8 cellular contexts compared by ENCODE assay signal in genomic region chrX:15789979-15790765, GRCh38. TPM values are rescaled to one million over a fixed set of nuclear protein-coding genes. Genes with fewer than 3 reads are reported as not detected.
DNase-seq lines count a peak whose midpoint lies in the region; ATAC-seq and TF ChIP-seq lines count a peak whose summit lies in the region.

Gene ZRSR2, plus strand, starts transcription at chrX:15790484. Its CDS starts 12 bp downstream, at chrX:15790496.

- H3K27me3 ChIP-seq in HL-60 (ENCODE audit: insufficient read depth, poor library complexity, severe bottlenecking), result no peaks in the 10 kb centered on the region
- H3K27me3 ChIP-seq in endocrine pancreas (ENCODE audit: control insufficient read depth, insufficient read depth, low read length), result no peaks in the 10 kb centered on the region

- H3K4me1 ChIP-seq in endocrine pancreas (ENCODE audit: control insufficient read depth, insufficient read depth, low read length), result no peaks in the 10 kb centered on the region
- no peaks in the 10 kb centered on the region for H3K4me1 ChIP-seq in mesodermal cell (ENCODE audit: control insufficient read depth, insufficient read depth, low read length, poor library complexity, severe bottlenecking)

- H3K27ac ChIP-seq in HL-60 (replicated peaks) (peak within 1 kb of the TSS; percentile 78), mesodermal cell (ENCODE audit: low read depth, low read length, severe bottlenecking) (no peak within 1 kb of the TSS)

- H3K9me3 ChIP-seq in endocrine pancreas (ENCODE audit: control insufficient read depth, low read length), result no peaks in the 10 kb centered on the region
- no peaks in the 10 kb centered on the region for H3K9me3 ChIP-seq in mesodermal cell (ENCODE audit: control insufficient read depth, low read length)

- TF ChIP-seq CTCF in HL-60 (IDR thresholded peaks at IDR 0.05; ENCODE audit: insufficient read depth, low read length), result no peak

- WGBS in mesodermal cell (ENCODE audit: insufficient coverage in 2 of 2), 2 experiments, result 1 to 7% methylated on average over 11 to 42 of the region's 55 CpGs

- no peaks in the 10 kb centered on the region for H3K36me3 ChIP-seq in endocrine pancreas (ENCODE audit: control insufficient read depth, insufficient read depth, low read length)
- peaks cover 13% of the 10 kb centered on the region for H3K36me3 ChIP-seq in mesodermal cell (ENCODE audit: control insufficient read depth, insufficient read depth, low read length)

- H3K4me3 ChIP-seq in HL-60 (replicated peaks; ENCODE audit: insufficient read depth, low read length) (peak within 1 kb of the TSS; percentile 76), endocrine pancreas (ENCODE audit: control insufficient read depth, insufficient read depth, low read length) (peak within 1 kb of the TSS; percentile 83), mesodermal cell (ENCODE audit: extremely low read depth, insufficient read depth, low read length, poor library complexity, severe bottlenecking) (peak within 1 kb of the TSS; percentile 58)

- peak; percentile 93 for ATAC-seq in GM19467 (IDR thresholded peaks at IDR 0.05; ENCODE audit: unreplicated experiment)

- DNase-seq in COLO829 (ENCODE audit: low spot score) (peak; percentile 80), HL-60 (ENCODE audit: low read depth in 1 of 2, low spot score in 1 of 2) (peak; percentile 54 to 90), NK-92 (lab: John Stamatoyannopoulos, UW; ENCODE audit: unreplicated experiment) (peak; percentile 8)
- DNase-seq in activated CD8-positive, alpha-beta memory T cell treated with anti-CD3 and anti-CD28 coated beads for 24 hours, result peak; percentile 95
- DNase-seq in stimulated activated CD8-positive, alpha-beta memory T cell treated with anti-CD3 and anti-CD28 coated beads, Interleukin-15, amount 100 ng/mL, for 24 hours (ENCODE audit: low read depth), result peak; percentile 62

- peak within 1 kb of the TSS; percentile 96 for H3K9ac ChIP-seq in endocrine pancreas (ENCODE audit: control insufficient read depth, insufficient read depth, low read length)

RNA-seq across cellular contexts. Expression of gene ZRSR2, which starts in this region (rescaled TPM):
- polyA plus RNA-seq in mesodermal cell (2013, experiment 1 of 2), result 10.6 TPM
- polyA plus RNA-seq in mesodermal cell (2013, experiment 2 of 2), result 8.5 TPM

Comparison
In these comparisons a context has a peak if more than half of its experiments do, and no peak if none do; other contexts are left out.
1. DNase-seq: peak in every context shown above with its lines; median percentile 95 in activated CD8-positive, alpha-beta memory T cell treated with anti-CD3 and anti-CD28 coated beads for 24 hours; 80 in COLO829; 72 in HL-60; 62 in stimulated activated CD8-positive, alpha-beta memory T cell treated with anti-CD3 and anti-CD28 coated beads, Interleukin-15, amount 100 ng/mL, for 24 hours; 8 in NK-92.